In the genomic region with DNA sequence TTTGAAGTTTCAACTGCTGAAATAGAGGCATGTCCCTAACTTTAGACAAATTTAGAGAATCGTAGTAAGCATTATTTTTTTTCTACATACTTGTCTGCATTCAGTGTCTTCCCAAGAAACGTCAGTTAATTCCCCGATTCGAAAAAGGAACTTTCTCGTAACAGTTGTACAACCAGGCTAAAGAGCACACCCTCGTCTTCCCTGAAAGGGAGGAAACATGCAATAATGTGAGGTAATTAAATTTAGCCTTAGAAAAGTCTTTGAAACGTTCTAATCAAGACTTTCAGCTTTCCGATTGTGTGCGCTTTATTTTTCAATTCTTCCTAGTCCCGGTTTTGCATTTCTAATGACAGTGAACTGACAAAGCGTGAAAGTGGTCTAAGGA, we compare ENCODE assay signal across 8 cellular contexts. TPM values are rescaled to one million over a fixed set of nuclear protein-coding genes. Genes with fewer than 3 reads are reported as not detected.
DNase-seq lines count a peak whose midpoint lies in the region; ATAC-seq and TF ChIP-seq lines count a peak whose summit lies in the region.

No MANE protein-coding gene starts in this region.

- no peaks in the 10 kb centered on the region for H3K27me3 ChIP-seq in Caco-2 (replicated peaks; ENCODE audit: control insufficient read depth, insufficient read depth, low read length)
- H3K27me3 ChIP-seq in Panc1 (ENCODE audit: control insufficient read depth, insufficient read depth, low read length) = peaks cover 40% of the 10 kb centered on the region
- no peaks in the 10 kb centered on the region for H3K27me3 ChIP-seq in esophagus muscularis mucosa

- peak overlapping the region; percentile 98 for H3K4me3 Mint-ChIP-seq in Caco-2 (ENCODE audit: unreplicated experiment)
- H3K4me3 Mint-ChIP-seq in osteocyte (ENCODE audit: unreplicated experiment) = peak overlapping the region; percentile 91

- TF ChIP-seq CTCF in Caco-2 (IDR thresholded peaks at IDR 0.05; ENCODE audit: insufficient read depth in 1 of 2, low read depth in 1 of 2, low read length in 1 of 2, severe bottlenecking in 1 of 2, unreplicated experiment in 1 of 2) (no peak), Panc1 (IDR thresholded peaks at IDR 0.05) (no peak), esophagus muscularis mucosa (IDR thresholded peaks at IDR 0.05) (no peak), osteocyte (IDR thresholded peaks at IDR 0.05) (no peak)

- ATAC-seq in Panc1 (no peak), HG03460 (IDR thresholded peaks at IDR 0.05; ENCODE audit: unreplicated experiment) (no peak)

- in situ Hi-C loops in Panc1 (cut with HindIII; ENCODE audit: low pct_unique_long_range_greater_than_20kb, low sequenced_read_pairs) = no loop called here

- peaks cover 25% of the 10 kb centered on the region for H3K4me1 Mint-ChIP-seq in Caco-2 (ENCODE audit: low read depth, unreplicated experiment)
- peaks cover 31% of the 10 kb centered on the region for H3K4me1 Mint-ChIP-seq in osteocyte (ENCODE audit: unreplicated experiment)

- TF ChIP-seq EP300 in esophagus muscularis mucosa (IDR thresholded peaks at IDR 0.05) = no peak

- H3K4me1 ChIP-seq in Caco-2 = peaks cover 52% of the 10 kb centered on the region
- peaks cover 3% of the 10 kb centered on the region; the same call in 1 of the 2 replicates for H3K4me1 ChIP-seq in Panc1 (ENCODE audit: control insufficient read depth, insufficient read depth, low read length)
- H3K4me1 ChIP-seq in esophagus muscularis mucosa = peaks cover 0 to 33% (median 25%) of the 10 kb centered on the region in 4 donors

- no peaks in the 10 kb centered on the region for H3K9me3 ChIP-seq in Caco-2
- no peaks in the 10 kb centered on the region for H3K9me3 ChIP-seq in Panc1 (ENCODE audit: control insufficient read depth, insufficient read depth, low read depth, low read length)
- no peaks in the 10 kb centered on the region for H3K9me3 ChIP-seq in esophagus muscularis mucosa

- no peak for TF ChIP-seq POLR2A in esophagus muscularis mucosa (IDR thresholded peaks at IDR 0.05; ENCODE audit: low read depth)

- H3K4me3 ChIP-seq in Caco-2 (ENCODE audit: low read depth, low read length) = peak overlapping the region; percentile 40
- peak overlapping the region; percentile 37 to 56 for H3K4me3 ChIP-seq in Panc1 (ENCODE audit: low read depth in 2 of 2, low read length in 2 of 2)
- peak overlapping the region; percentile 56 to 74 (median 64) for H3K4me3 ChIP-seq in esophagus muscularis mucosa

- WGBS in esophagus muscularis mucosa = 2% methylated on average over 11 of the region's 11 CpGs

- no peaks in the 10 kb centered on the region for H3K27me3 Mint-ChIP-seq in Caco-2 (ENCODE audit: insufficient read depth, unreplicated experiment)
- H3K27me3 Mint-ChIP-seq in osteocyte (ENCODE audit: unreplicated experiment) = peaks cover 34% of the 10 kb centered on the region

- no peak overlapping the region for H3K27ac ChIP-seq in Panc1 (ENCODE audit: low read length)
- H3K27ac ChIP-seq in esophagus muscularis mucosa (replicated peaks in 1 of 4) = peak overlapping the region; percentile 57 to 71 (median 62)

- POLR2A ChIA-PET in Caco-2 (lab: Charles Lee) (no interaction called here), Panc1 (lab: Charles Lee) (no interaction called here)

- peak overlapping the region; percentile 91 for H3K27ac Mint-ChIP-seq in Caco-2 (ENCODE audit: unreplicated experiment)
- H3K27ac Mint-ChIP-seq in osteocyte (ENCODE audit: unreplicated experiment) = peak overlapping the region; percentile 55

- TSS peak; percentile 86 for BruUV-seq in Caco-2 (replicated peaks; lab: Mats Ljungman, UMichigan)
- BruUV-seq in Panc1 (replicated peaks; lab: Mats Ljungman, UMichigan) = no TSS peak

- intact Hi-C loops in Caco-2 (cut with micrococcal nuclease; ENCODE audit: unreplicated experiment) = loop anchor here (1.0 to 10.0 kb wide), 6 partner anchors 32 to 269 kb away; a partner anchor contains a TSS
- intact Hi-C loops in Panc1 (cut with micrococcal nuclease; ENCODE audit: unreplicated experiment) = no loop called here
- intact Hi-C loops in esophagus muscularis mucosa (cut with DNase I) = loop anchor here (10.0 kb wide), 1 partner anchor 181 kb away; no protein-coding TSS in a partner anchor

- DNase-seq in Caco-2 (no peak), Panc1 (ENCODE audit: low read depth, low spot score) (no peak), esophagus muscularis mucosa (ENCODE audit: extremely low spot score) (no peak), osteocyte (ENCODE audit: extremely low spot score, unreplicated experiment) (no peak), EL (no peak), C1 segment of cervical spinal cord (lab: John Stamatoyannopoulos, UW) (no peak), NCI-H524 treated with DMSO at 0.1 percent for 48 hours (lab: John Stamatoyannopoulos, UW) (no peak)

- CTCF ChIA-PET in Caco-2 (lab: Charles Lee) (interaction anchor here (0.7 kb wide), 1 partner anchor 90 kb away, joined by 3 read pairs; no protein-coding TSS in a partner anchor), Panc1 (lab: Charles Lee) (no interaction called here)

- no peaks in the 10 kb centered on the region for H3K9me3 Mint-ChIP-seq in Caco-2 (ENCODE audit: unreplicated experiment)
- H3K9me3 Mint-ChIP-seq in osteocyte (ENCODE audit: unreplicated experiment) = peaks cover 5% of the 10 kb centered on the region

- no peaks in the 10 kb centered on the region for H3K36me3 ChIP-seq in Caco-2 (ENCODE audit: control insufficient read depth, insufficient read depth, low read length)
- peaks cover 4% of the 10 kb centered on the region; the same call in 1 of the 2 replicates for H3K36me3 ChIP-seq in Panc1 (ENCODE audit: control insufficient read depth, insufficient read depth, low read length)
- no peaks in the 10 kb centered on the region for H3K36me3 ChIP-seq in esophagus muscularis mucosa

- H3K36me3 Mint-ChIP-seq in Caco-2 (ENCODE audit: insufficient read depth, unreplicated experiment) (peaks cover 50% of the 10 kb centered on the region), osteocyte (ENCODE audit: unreplicated experiment) (peaks cover 10% of the 10 kb centered on the region)

RNA-seq across cellular contexts. Expression of a gene that starts 0.4 kb away (rescaled TPM):
- total RNA-seq in Caco-2 (2022) (178 and 195 TPM in 2 replicates), Panc1 (2021; ENCODE audit: unreplicated experiment) (0.13 TPM), esophagus muscularis mucosa (10 to 100 TPM; 11.3 to 26.5 (median 21.2) TPM), osteocyte (19.1 and 19.9 TPM in 2 replicates)
- polyA plus RNA-seq in Panc1 (2012; ENCODE audit: insufficient read length) = not detected

Comparison
In these comparisons a context has a peak if more than half of its experiments do, and no peak if none do; other contexts are left out.
1. RNA of a gene that starts 0.4 kb away (total RNA-seq): 178 to 195 TPM in Caco-2, 11.3 to 26.5 TPM in esophagus muscularis mucosa and 19.1 to 19.9 TPM in osteocyte; 0.13 TPM in Panc1 (single experiment); every median in the first group is over 10 times any median in the second.
2. Peak in every context shown above with its lines, with median percentiles within 50 percentile points of each other: H3K4me3 ChIP-seq.